Comparison of ENCODE assay signal across 16 cellular contexts in genomic region chr15:41017051-41017735, GRCh38.
DNase-seq lines count a peak whose midpoint lies in the region; ATAC-seq, FAIRE-seq and TF ChIP-seq lines count a peak whose summit lies in the region.
"Had no signal": no experiment of that assay in that cellular context is flagged by ENCODE, and none has a peak within 500 bp of the region (broad histone marks: within the 10 kb centered on the region; RNA-seq: fewer than 3 reads in every experiment).

No MANE protein-coding gene starts in this region.

- H3K4me2 ChIP-seq in mammary epithelial cell (ENCODE audit: insufficient read depth, low read depth, low read length) (no peak overlapping the region), HepG2 (ENCODE audit: low read depth, low read length) (no peak overlapping the region)
- H3K4me2 ChIP-seq: neural progenitor cell had no signal

- no peak for TF ChIP-seq RAD21 in HepG2 (CRISPR knock-in tag; IDR thresholded peaks at IDR 0.05)

- no peak for TF ChIP-seq CTCF in MCF 10A (IDR thresholded peaks at IDR 0.05; ENCODE audit: unreplicated experiment)
- TF ChIP-seq CTCF in mammary epithelial cell (conservative IDR thresholded peaks at IDR 0.05 in 1 of 2, IDR thresholded peaks at IDR 0.05 in 1 of 2; ENCODE audit: extremely low read depth in 1 of 2, insufficient read depth in 1 of 2, low read depth in 1 of 2, low read length in 2 of 2) = no peak
- no peak for TF ChIP-seq CTCF in HepG2 (CRISPR knock-in tag; IDR thresholded peaks at IDR 0.05)
- no peak for TF ChIP-seq CTCF in upper lobe of right lung (IDR thresholded peaks at IDR 0.05)

- H3K9me3 Mint-ChIP-seq in MCF 10A (ENCODE audit: unreplicated experiment) = no peaks in the 10 kb centered on the region
- no peaks in the 10 kb centered on the region for H3K9me3 Mint-ChIP-seq in activated T-helper 1 cell treated with anti-CD3 and anti-CD28 coated beads, Interleukin-12 subunit alpha, Interleukin-12 subunit beta, Interleukin-2, Interleukin-4 antibody, amounts not matched to agents 30 ng/mL and 10 ng/mL and 1 ng/mL, durations not matched to agents 14 hours and 24 hours and 36 hours
- H3K9me3 Mint-ChIP-seq: activated naive CD4-positive, alpha-beta T cell treated with anti-CD3 and anti-CD28 coated beads, Interleukin-2, amount 50 U/mL, for 24 hours; neural progenitor cell had no signal

- BruUV-seq in MCF 10A (replicated peaks; lab: Mats Ljungman, UMichigan) = no TSS peak
- BruUV-seq in mammary epithelial cell (replicated peaks; lab: Mats Ljungman, UMichigan) = no TSS peak
- BruUV-seq in HepG2 (replicated peaks; lab: Mats Ljungman, UMichigan) = no TSS peak

- in situ Hi-C loops in mammary epithelial cell (cut with MboI; ENCODE audit: low sequenced_read_pairs in 2 of 2) (loop anchor here in 1 of 2 donors (5.0 kb wide), 1 partner anchor 110 kb away; no protein-coding TSS in a partner anchor), HepG2 (cut with HindIII; ENCODE audit: extremely low pct_ligation_motif_present, low pct_unique_long_range_greater_than_20kb) (no loop called here)

- no peaks in the 10 kb centered on the region for H3K27me3 Mint-ChIP-seq in MCF 10A (ENCODE audit: insufficient read depth, unreplicated experiment)
- no peaks in the 10 kb centered on the region for H3K27me3 Mint-ChIP-seq in activated T-helper 1 cell treated with anti-CD3 and anti-CD28 coated beads, Interleukin-12 subunit alpha, Interleukin-12 subunit beta, Interleukin-2, Interleukin-4 antibody, amounts not matched to agents 30 ng/mL and 10 ng/mL and 1 ng/mL, durations not matched to agents 14 hours and 24 hours and 36 hours (ENCODE audit: insufficient read depth)
- H3K27me3 Mint-ChIP-seq: activated naive CD4-positive, alpha-beta T cell treated with anti-CD3 and anti-CD28 coated beads, Interleukin-2, amount 50 U/mL, for 24 hours had no signal

- ATAC-seq in HepG2 (no peak), upper lobe of right lung (no peak), GM21528 (IDR thresholded peaks at IDR 0.05; ENCODE audit: low FRiP score, unreplicated experiment) (no peak)
- ATAC-seq: activated CD4-positive, CD25-positive, alpha-beta regulatory T cell treated with anti-CD3 and anti-CD28 coated beads, Interleukin-2, amount 50 U/mL, for 24 hours; K562 had no signal

- H3K4me3 ChIP-seq in mammary epithelial cell (replicated peaks in 1 of 3; ENCODE audit: insufficient read depth in 1 of 3, low read depth in 2 of 3, low read length in 3 of 3) (no peak overlapping the region), HepG2 (replicated peaks in 1 of 3; ENCODE audit: insufficient read depth in 1 of 3, low read depth in 2 of 3, low read length in 3 of 3) (no peak overlapping the region), upper lobe of right lung (no peak overlapping the region)
- H3K4me3 ChIP-seq: K562, neural progenitor cell had no signal

- H3K27ac ChIP-seq in mammary epithelial cell (ENCODE audit: insufficient read depth, low read depth, low read length) (no peak overlapping the region), HepG2 (ENCODE audit: extremely low read length, insufficient read depth, low read length) (no peak overlapping the region), upper lobe of right lung (peak overlapping the region; percentile 45)
- H3K27ac ChIP-seq: neural progenitor cell had no signal

- H3K36me3 ChIP-seq in mammary epithelial cell (ENCODE audit: insufficient read depth, low read length) (peaks cover 20% of the 10 kb centered on the region), HepG2 (replicated peaks in 1 of 2; ENCODE audit: control insufficient read depth in 1 of 2, insufficient read depth in 2 of 2, low read length in 2 of 2) (peaks cover 21 to 61% of the 10 kb centered on the region in 2 experiments), upper lobe of right lung (peaks cover 43% of the 10 kb centered on the region)

- DNase-seq in MCF 10A (ENCODE audit: unreplicated experiment) (no peak), mammary epithelial cell (no peak), HepG2 (ENCODE audit: low spot score) (no peak), upper lobe of right lung (no peak), DMS153 (lab: John Stamatoyannopoulos, UW) (no peak)
- no peak for DNase-seq in activated T-helper 1 cell treated with anti-CD3 and anti-CD28 coated beads, Interleukin-12 subunit alpha, Interleukin-12 subunit beta, Interleukin-2, Interleukin-4 antibody, amounts not matched to agents 30 ng/mL and 10 ng/mL and 1 ng/mL, durations not matched to agents 14 hours and 24 hours and 36 hours (ENCODE audit: low spot score)
- no peak for DNase-seq in activated naive CD4-positive, alpha-beta T cell treated with anti-CD3 and anti-CD28 coated beads, Interleukin-2, amount 50 U/mL, for 16 hours
- DNase-seq: BE2C; RPMI8226; stimulated activated naive CD4-positive, alpha-beta T cell had no signal

- no peak for FAIRE-seq in HepG2 (lab: Jason Lieb, UNC)
- FAIRE-seq: H1, K562 had no signal

- H4K20me1 ChIP-seq in mammary epithelial cell (ENCODE audit: insufficient read depth, low read length) (no peaks in the 10 kb centered on the region), HepG2 (ENCODE audit: insufficient read depth, low read length) (no peaks in the 10 kb centered on the region)

- H3K9ac ChIP-seq in mammary epithelial cell (ENCODE audit: insufficient read depth, low read length) = no peak overlapping the region
- H3K9ac ChIP-seq in HepG2 (ENCODE audit: insufficient read depth, low read depth, low read length) = no peak overlapping the region

- dilution Hi-C loops in mammary epithelial cell (cut with HindIII; ENCODE audit: low sequenced_read_pairs) = no loop called here

- H3K9me3 ChIP-seq in mammary epithelial cell (replicated peaks; ENCODE audit: insufficient read depth, low read length) (no peaks in the 10 kb centered on the region), HepG2 (ENCODE audit: low read length) (no peaks in the 10 kb centered on the region), upper lobe of right lung (no peaks in the 10 kb centered on the region)
- H3K9me3 ChIP-seq: BE2C had no signal

- no peak overlapping the region for H2AFZ ChIP-seq in mammary epithelial cell (ENCODE audit: low read depth, low read length)
- H2AFZ ChIP-seq in HepG2 (ENCODE audit: low read length) = no peak overlapping the region
- H2AFZ ChIP-seq: neural progenitor cell had no signal

- H3K4me1 ChIP-seq in mammary epithelial cell (ENCODE audit: insufficient read depth, low read length) (no peaks in the 10 kb centered on the region), HepG2 (ENCODE audit: insufficient read depth, low read length) (peaks cover 30% of the 10 kb centered on the region), upper lobe of right lung (peaks cover 58% of the 10 kb centered on the region)
- H3K4me1 ChIP-seq: BE2C, neural progenitor cell had no signal

- peaks cover 6% of the 10 kb centered on the region for H3K4me1 Mint-ChIP-seq in MCF 10A (ENCODE audit: insufficient read depth, unreplicated experiment)
- peaks cover 26% of the 10 kb centered on the region for H3K4me1 Mint-ChIP-seq in activated T-helper 1 cell treated with anti-CD3 and anti-CD28 coated beads, Interleukin-12 subunit alpha, Interleukin-12 subunit beta, Interleukin-2, Interleukin-4 antibody, amounts not matched to agents 30 ng/mL and 10 ng/mL and 1 ng/mL, durations not matched to agents 14 hours and 24 hours and 36 hours (ENCODE audit: low read depth)
- H3K4me1 Mint-ChIP-seq: neural progenitor cell had no signal

- WGBS in mammary epithelial cell (ENCODE audit: low coverage, missing lambda C conversion rate) = 95% methylated on average over 3 of the region's 3 CpGs
- 91% methylated on average over 3 of the region's 3 CpGs for WGBS in HepG2 (ENCODE audit: low lambda C conversion rate)

- TF ChIP-seq POLR2A in HepG2 (IDR thresholded peaks at IDR 0.05; ENCODE audit: insufficient read depth in 1 of 2, low read depth in 2 of 2, low read length in 2 of 2) = no peak

- H3K27me3 ChIP-seq in mammary epithelial cell (ENCODE audit: insufficient read depth, low read length) (no peaks in the 10 kb centered on the region), HepG2 (ENCODE audit: control insufficient read depth in 1 of 2, insufficient read depth in 2 of 2, low read length in 2 of 2) (no peaks in the 10 kb centered on the region), upper lobe of right lung (no peaks in the 10 kb centered on the region)
- H3K27me3 ChIP-seq: BE2C, neural progenitor cell had no signal

- CTCF ChIA-PET in MCF 10A (lab: Yijun Ruan, JAX) = interaction anchor here (0.7 to 10.3 kb wide), 8 partner anchors 15 to 159 kb away, joined by 3 to 115 read pairs (median 4); no protein-coding TSS in a partner anchor
- CTCF ChIA-PET in mammary epithelial cell (lab: Charles Lee; ENCODE audit: low non-redundant PET) = no interaction called here
- CTCF ChIA-PET in HepG2 (lab: Yijun Ruan, JAX; ENCODE audit: low intra/inter-chr PET ratio, low total read pairs) = no interaction called here

- intact Hi-C loops in MCF 10A (cut with micrococcal nuclease) = no loop called here
- intact Hi-C loops in mammary epithelial cell (cut with micrococcal nuclease) = no loop called here
- intact Hi-C loops in activated T-helper 1 cell treated with anti-CD3 and anti-CD28 coated beads, Interleukin-12 subunit alpha, Interleukin-12 subunit beta, Interleukin-2, Interleukin-4 antibody, amounts not matched to agents 30 ng/mL and 10 ng/mL and 1 ng/mL, durations not matched to agents 14 hours and 24 hours and 36 hours (cut with micrococcal nuclease) = loop anchor here (2.0 kb wide), 1 partner anchor 26 kb away; no protein-coding TSS in a partner anchor
- intact Hi-C loops in HepG2 (cut with micrococcal nuclease; ENCODE audit: unreplicated experiment) = no loop called here
- intact Hi-C loops in upper lobe of right lung (cut with DNase I) = loop anchor here (10.0 kb wide), 1 partner anchor 62 kb away; the partner anchor contains the start of gene CHAC1

- H3K4me3 Mint-ChIP-seq in MCF 10A (ENCODE audit: unreplicated experiment) = no peak overlapping the region
- no peak overlapping the region for H3K4me3 Mint-ChIP-seq in activated T-helper 1 cell treated with anti-CD3 and anti-CD28 coated beads, Interleukin-12 subunit alpha, Interleukin-12 subunit beta, Interleukin-2, Interleukin-4 antibody, amounts not matched to agents 30 ng/mL and 10 ng/mL and 1 ng/mL, durations not matched to agents 14 hours and 24 hours and 36 hours
- H3K4me3 Mint-ChIP-seq: activated naive CD4-positive, alpha-beta T cell treated with anti-CD3 and anti-CD28 coated beads, Interleukin-2, amount 50 U/mL, for 24 hours; neural progenitor cell had no signal

- peak overlapping the region; percentile 39 for H3K27ac Mint-ChIP-seq in MCF 10A (ENCODE audit: low read depth, unreplicated experiment)
- peak overlapping the region; percentile 70 for H3K27ac Mint-ChIP-seq in activated T-helper 1 cell treated with anti-CD3 and anti-CD28 coated beads, Interleukin-12 subunit alpha, Interleukin-12 subunit beta, Interleukin-2, Interleukin-4 antibody, amounts not matched to agents 30 ng/mL and 10 ng/mL and 1 ng/mL, durations not matched to agents 14 hours and 24 hours and 36 hours
- H3K27ac Mint-ChIP-seq: activated naive CD4-positive, alpha-beta T cell treated with anti-CD3 and anti-CD28 coated beads, Interleukin-2, amount 50 U/mL, for 24 hours; neural progenitor cell had no signal

- POLR2A ChIA-PET in MCF 10A (lab: Yijun Ruan, JAX) = interaction anchor here (1.4 kb wide), 1 partner anchor 93 kb away, joined by 3 read pairs; no protein-coding TSS in a partner anchor
- POLR2A ChIA-PET in HepG2 (lab: Yijun Ruan, JAX) = no interaction called here

- TF ChIP-seq EP300 in HepG2 (IDR thresholded peaks at IDR 0.05; ENCODE audit: low read depth in 2 of 2, low read length in 2 of 2) (no peak), HepG2 (CRISPR knock-in tag; IDR thresholded peaks at IDR 0.05; ENCODE audit: borderline replicate concordance) (no peak)

- H3K79me2 ChIP-seq in mammary epithelial cell (ENCODE audit: insufficient read depth, low read length) (peaks cover under 1% of the 10 kb centered on the region), HepG2 (ENCODE audit: insufficient read depth, low read length) (no peaks in the 10 kb centered on the region)

- peaks cover 49% of the 10 kb centered on the region for H3K36me3 Mint-ChIP-seq in MCF 10A (ENCODE audit: insufficient read depth, unreplicated experiment)
- H3K36me3 Mint-ChIP-seq in activated T-helper 1 cell treated with anti-CD3 and anti-CD28 coated beads, Interleukin-12 subunit alpha, Interleukin-12 subunit beta, Interleukin-2, Interleukin-4 antibody, amounts not matched to agents 30 ng/mL and 10 ng/mL and 1 ng/mL, durations not matched to agents 14 hours and 24 hours and 36 hours (ENCODE audit: low read depth) = peaks cover 20% of the 10 kb centered on the region

Comparison
In these comparisons a context has a peak if more than half of its experiments do, and no peak if none do; other contexts are left out.
1. intact Hi-C loops: an anchor here in activated T-helper 1 cell treated with anti-CD3 and anti-CD28 coated beads, Interleukin-12 subunit alpha, Interleukin-12 subunit beta, Interleukin-2, Interleukin-4 antibody, amounts not matched to agents 30 ng/mL and 10 ng/mL and 1 ng/mL, durations not matched to agents 14 hours and 24 hours and 36 hours (2.0 kb wide) and upper lobe of right lung (10.0 kb wide); none called in MCF 10A, mammary epithelial cell and HepG2.